In the genomic region with DNA sequence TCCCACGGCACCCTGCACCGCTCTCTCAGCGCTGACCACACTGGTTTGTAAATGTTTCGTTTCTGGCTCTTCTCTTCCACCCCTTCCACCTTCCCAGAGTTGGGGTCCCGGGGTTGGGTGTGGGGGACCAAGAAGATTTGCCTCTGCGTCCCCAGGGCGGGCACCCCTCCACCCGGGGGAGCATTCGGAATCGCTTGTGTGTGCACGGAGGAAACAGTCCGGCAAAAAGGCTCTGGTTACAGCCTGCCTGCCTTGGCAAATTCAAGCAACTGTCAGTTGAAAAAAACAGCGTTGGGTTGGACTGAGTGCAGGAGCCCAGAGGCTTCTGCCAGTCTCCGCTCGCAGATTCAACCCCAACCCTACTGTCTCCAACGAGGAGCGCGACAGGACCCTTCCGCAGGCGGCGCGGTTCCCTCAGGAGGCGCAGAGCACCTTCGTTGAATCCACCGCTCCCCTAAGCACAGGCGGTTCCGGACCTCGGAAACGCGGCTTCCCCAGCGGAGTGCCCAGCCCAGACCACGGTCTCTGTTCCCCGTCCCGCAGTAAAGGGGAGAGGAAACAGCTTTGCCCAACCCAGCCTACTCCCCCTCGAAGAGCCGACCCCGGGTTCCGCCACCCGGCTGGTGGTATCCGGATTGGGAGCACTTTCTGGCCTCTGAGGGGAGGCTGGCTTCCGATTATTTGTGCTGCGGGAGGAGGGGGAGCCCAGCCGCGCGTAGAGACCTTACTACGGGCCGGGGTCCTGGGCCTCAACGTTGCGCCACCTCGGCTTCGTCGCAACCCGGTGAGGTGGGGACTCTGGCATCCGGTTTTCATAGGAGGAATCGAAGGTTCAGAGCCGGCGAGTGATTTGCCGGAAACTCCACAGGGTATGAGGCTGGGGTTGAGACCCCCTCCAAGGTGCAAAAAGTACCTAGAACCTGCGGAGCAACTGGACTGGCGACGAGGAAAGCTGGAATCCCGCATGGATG, we compare ENCODE assay signal across 10 cellular contexts. TPM values are rescaled to one million over a fixed set of nuclear protein-coding genes. Genes with fewer than 3 reads are reported as not detected.
DNase-seq lines count a peak whose midpoint lies in the region; ATAC-seq and TF ChIP-seq lines count a peak whose summit lies in the region.
"Had no signal": no experiment of that assay in that cellular context is flagged by ENCODE, and none has a peak within 500 bp of the region (broad histone marks: within the 10 kb centered on the region; RNA-seq: fewer than 3 reads in every experiment).

No MANE protein-coding gene starts in this region.

- H3K9ac ChIP-seq in NT2/D1 (ENCODE audit: insufficient read length, low read depth): peak overlapping the region; percentile 63

- H3K4me3 ChIP-seq in NT2/D1 (ENCODE audit: insufficient read length, low read depth): peak overlapping the region; percentile 48
- H3K4me3 ChIP-seq in epithelial cell of proximal tubule (ENCODE audit: low read depth, low read length): peak overlapping the region; percentile 14

- DNase-seq in CMK (ENCODE audit: low read depth) (peak; percentile 55), NT2/D1 (ENCODE audit: low read depth, low spot score) (no peak), epithelial cell of proximal tubule (ENCODE audit: low read depth) (no peak), NCI-H82 (lab: John Stamatoyannopoulos, UW) (no peak), NCI-H1092 treated with DMSO at 0.1 percent for 48 hours (lab: John Stamatoyannopoulos, UW) (no peak), SW 1271 (lab: John Stamatoyannopoulos, UW) (no peak)
- DNase-seq: NCI-H526 treated with DMSO at 0.1 percent for 48 hours had no signal

- H3K4me1 ChIP-seq in NT2/D1 (ENCODE audit: insufficient read depth, insufficient read length): peaks cover 17% of the 10 kb centered on the region

- ATAC-seq in HG02973 (IDR thresholded peaks at IDR 0.05; ENCODE audit: unreplicated experiment): no peak

- TF ChIP-seq CTCF in epithelial cell of proximal tubule (conservative IDR thresholded peaks at IDR 0.05; ENCODE audit: low read depth, low read length) (no peak), nephron (IDR thresholded peaks at IDR 0.05; ENCODE audit: unreplicated experiment in 3 of 3) (no peak)

- H3K9me3 ChIP-seq in NT2/D1 (ENCODE audit: insufficient read depth, low read length): no peaks in the 10 kb centered on the region

- peaks cover 56% of the 10 kb centered on the region for H3K4me1 Mint-ChIP-seq in nephron

- H3K36me3 Mint-ChIP-seq in nephron (ENCODE audit: low read depth): no peaks in the 10 kb centered on the region

- peak overlapping the region; percentile 19 to 71 (median 34) for H3K4me3 Mint-ChIP-seq in nephron

- peaks cover 99% of the 10 kb centered on the region for H3K27me3 ChIP-seq in NT2/D1 (ENCODE audit: insufficient read depth, insufficient read length)

- no peak overlapping the region for H3K27ac Mint-ChIP-seq in nephron

- peaks cover 4% of the 10 kb centered on the region for H3K9me3 Mint-ChIP-seq in nephron

- H3K36me3 ChIP-seq in NT2/D1 (ENCODE audit: insufficient read depth, insufficient read length, low read length): no peaks in the 10 kb centered on the region

- peaks cover 100% of the 10 kb centered on the region for H3K27me3 Mint-ChIP-seq in nephron (ENCODE audit: low read depth)

RNA-seq across cellular contexts. Expression of a gene that starts 9.6 kb away (rescaled TPM):
- total RNA-seq in epithelial cell of proximal tubule: 0.06 TPM in 1 of 2 replicates, not detected in the other

RNA-seq across cellular contexts. Expression of a gene that starts 45.5 kb away (rescaled TPM):
- 8.4 and 13.9 TPM in 2 replicates for total RNA-seq in epithelial cell of proximal tubule

RNA-seq across cellular contexts. Expression of a gene that starts 45.5 kb away (rescaled TPM):
- total RNA-seq in epithelial cell of proximal tubule: 27.3 and 48.8 TPM in 2 replicates

RNA-seq across cellular contexts. Expression of a gene that starts 59.5 kb away (rescaled TPM):
- total RNA-seq in epithelial cell of proximal tubule: not detected in 2 replicates
- total RNA-seq: liver had no signal

RNA-seq across cellular contexts. Expression of a gene that starts 59.6 kb away (rescaled TPM):
- total RNA-seq in epithelial cell of proximal tubule: 49.4 and 59.8 TPM in 2 replicates
